Comparison of ENCODE assay signal across 16 cellular contexts in the genomic region with DNA sequence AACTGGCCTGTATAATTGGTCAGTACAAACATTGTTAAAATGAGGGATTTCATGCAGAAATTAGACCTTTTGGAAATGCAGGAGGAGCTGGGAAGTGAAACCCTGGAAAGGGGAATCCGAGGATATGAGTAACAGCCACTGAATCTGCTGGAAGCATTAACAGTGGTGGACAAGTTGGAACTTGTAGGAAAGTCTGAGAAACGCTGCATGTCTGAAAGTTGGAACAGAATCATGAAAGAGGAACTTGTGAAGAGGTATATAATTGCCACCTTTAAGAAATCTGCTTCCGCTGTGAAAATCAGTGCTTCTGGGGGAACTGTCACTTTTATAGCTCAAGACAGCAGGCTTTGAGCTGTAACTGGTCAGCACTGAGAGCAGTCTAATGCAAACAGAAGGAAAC.
DNase-seq lines count a peak whose midpoint lies in the region; ATAC-seq and TF ChIP-seq lines count a peak whose summit lies in the region.
"Had no signal": no experiment of that assay in that cellular context is flagged by ENCODE, and none has a peak within 500 bp of the region (broad histone marks: within the 10 kb centered on the region; RNA-seq: fewer than 3 reads in every experiment).

No MANE protein-coding gene starts in this region.

- H3K27me3 ChIP-seq in endodermal cell (ENCODE audit: control insufficient read depth, insufficient read depth, low read length, poor library complexity, severe bottlenecking) (no peaks in the 10 kb centered on the region), neuronal stem cell (ENCODE audit: control insufficient read depth in 3 of 3, insufficient read depth in 3 of 3, low read depth in 1 of 3, low read length in 3 of 3) (no peaks in the 10 kb centered on the region), osteoblast (ENCODE audit: insufficient read depth, low read length) (no peaks in the 10 kb centered on the region)
- H3K27me3 ChIP-seq: BLaER1 treated with 17β-estradiol and CSF1 and Interleukin-3, amounts not matched to agents 10 nM and 100 nM; SJCRH30 had no signal

- TF ChIP-seq CTCF in endodermal cell (conservative IDR thresholded peaks at IDR 0.05) (no peak), osteoblast (IDR thresholded peaks at IDR 0.05; ENCODE audit: extremely low read depth, low read depth, low read length) (no peak)

- no peak overlapping the region for H4K91ac ChIP-seq in neuronal stem cell (ENCODE audit: low read depth, low read length, poor library complexity)

- no peaks in the 10 kb centered on the region for H4K20me1 ChIP-seq in osteoblast (ENCODE audit: insufficient read depth, low read length)
- H4K20me1 ChIP-seq: BLaER1 treated with 17β-estradiol and CSF1 and Interleukin-3, amounts not matched to agents 10 nM and 100 nM had no signal

- H3K4me1 Mint-ChIP-seq in endodermal cell, result no peaks in the 10 kb centered on the region

- intact Hi-C loops in Right ventricle myocardium inferior (cut with DNase I), result no loop called here
- intact Hi-C loops in left ventricle myocardium superior (cut with micrococcal nuclease), result no loop called here

- H3K4me3 ChIP-seq in endodermal cell (ENCODE audit: low read length) (no peak overlapping the region), neuronal stem cell (ENCODE audit: low read length in 2 of 2) (no peak overlapping the region), osteoblast (ENCODE audit: insufficient read depth, low read length) (no peak overlapping the region)
- H3K4me3 ChIP-seq: BLaER1 treated with 17β-estradiol and CSF1 and Interleukin-3, amounts not matched to agents 10 nM and 100 nM; SJCRH30 had no signal

- no peak overlapping the region for H2BK120ac ChIP-seq in neuronal stem cell (ENCODE audit: low read depth, low read length)

- DNase-seq in NCI-H1105 treated with DMSO at 0.1 percent for 48 hours (lab: John Stamatoyannopoulos, UW), result peak; percentile 33
- no peak for DNase-seq in NCI-H1105 (lab: John Stamatoyannopoulos, UW)
- peak; percentile 90 for DNase-seq in NCI-H69 (lab: John Stamatoyannopoulos, UW)
- DNase-seq in endodermal cell, result no peak
- DNase-seq in neuronal stem cell (ENCODE audit: low spot score), result no peak
- no peak for DNase-seq in Right ventricle myocardium inferior (ENCODE audit: missing footprints)
- DNase-seq in left ventricle myocardium superior, result no peak
- DNase-seq in osteoblast (ENCODE audit: insufficient read length, low spot score, missing footprints), result no peak
- DNase-seq: 8988T, MM.1S, NCI-H1930, NCI-H226, NCI-H526 treated with DMSO at 0.1 percent for 48 hours, T-helper 1 cell had no signal

- no peak for ATAC-seq in Right ventricle myocardium inferior
- ATAC-seq in left ventricle myocardium superior, result no peak

- no peaks in the 10 kb centered on the region for H3K36me3 Mint-ChIP-seq in endodermal cell (ENCODE audit: low read depth)

- H3K4me1 ChIP-seq in endodermal cell (ENCODE audit: control insufficient read depth, insufficient read depth, low read length), result no peaks in the 10 kb centered on the region
- H3K4me1 ChIP-seq in neuronal stem cell (ENCODE audit: control insufficient read depth in 2 of 2, insufficient read depth in 1 of 2, low read depth in 1 of 2, low read length in 2 of 2), result no peaks in the 10 kb centered on the region
- no peaks in the 10 kb centered on the region for H3K4me1 ChIP-seq in osteoblast (ENCODE audit: insufficient read depth, low read length)
- H3K4me1 ChIP-seq: SJCRH30 had no signal

- no peak overlapping the region for H3K23ac ChIP-seq in neuronal stem cell (ENCODE audit: low read depth, low read length, poor library complexity)

- H3K4me3 Mint-ChIP-seq in endodermal cell, result no peak overlapping the region

- H3K9me3 ChIP-seq in endodermal cell (ENCODE audit: control insufficient read depth, low read length) (no peaks in the 10 kb centered on the region), neuronal stem cell (replicated peaks in 1 of 2; ENCODE audit: control insufficient read depth in 2 of 2, insufficient read depth in 1 of 2, low read depth in 1 of 2, low read length in 2 of 2) (no peaks in the 10 kb centered on the region), osteoblast (ENCODE audit: low read depth, low read length) (no peaks in the 10 kb centered on the region)
- H3K9me3 ChIP-seq: BLaER1 treated with 17β-estradiol and CSF1 and Interleukin-3, amounts not matched to agents 10 nM and 100 nM; SJCRH30 had no signal

- H3K18ac ChIP-seq in neuronal stem cell (ENCODE audit: low read length), result no peak overlapping the region

- no peak overlapping the region for H2BK5ac ChIP-seq in neuronal stem cell (ENCODE audit: low read length)

- WGBS in endodermal cell (ENCODE audit: insufficient coverage in 1 of 2, insufficient read length in 1 of 2), 2 experiments, result 85 to 92% methylated on average over 3 of the region's 3 CpGs
- no CpG with 5 or more reads among the region's 3 CpGs for WGBS in neuronal stem cell (ENCODE audit: extremely low coverage in 2 of 2, insufficient read length in 2 of 2, insufficient replicate concordance in 1 of 2), 2 donors

- H3K4me2 ChIP-seq in neuronal stem cell (ENCODE audit: insufficient read depth, low read length, poor library complexity, severe bottlenecking) (no peak overlapping the region), osteoblast (ENCODE audit: insufficient read depth, low read length) (no peak overlapping the region)
- H3K4me2 ChIP-seq: BLaER1 treated with 17β-estradiol and CSF1 and Interleukin-3, amounts not matched to agents 10 nM and 100 nM had no signal

- H3K9me3 Mint-ChIP-seq in endodermal cell, result no peaks in the 10 kb centered on the region

- H2AK5ac ChIP-seq in neuronal stem cell (ENCODE audit: low read depth, low read length), result no peak overlapping the region

- no peak overlapping the region for H3K4ac ChIP-seq in neuronal stem cell (ENCODE audit: low read length)

- H2AFZ ChIP-seq in neuronal stem cell (ENCODE audit: low read length) (peak overlapping the region; percentile 61), osteoblast (ENCODE audit: low read length) (no peak overlapping the region)

- peak overlapping the region; percentile 52 for H3K27ac Mint-ChIP-seq in endodermal cell

- H3K27ac ChIP-seq in endodermal cell (ENCODE audit: low read depth, low read length) (no peak overlapping the region), neuronal stem cell (replicated peaks; ENCODE audit: low read length) (no peak overlapping the region), osteoblast (ENCODE audit: low read depth, low read length) (no peak overlapping the region)
- H3K27ac ChIP-seq: BLaER1 treated with 17β-estradiol and CSF1 and Interleukin-3, amounts not matched to agents 10 nM and 100 nM; SJCRH30 had no signal

- H3K14ac ChIP-seq in neuronal stem cell (ENCODE audit: low read length), result no peak overlapping the region

- no peak overlapping the region for H4K8ac ChIP-seq in neuronal stem cell (ENCODE audit: low read depth, low read length)

- H3K79me2 ChIP-seq in osteoblast (ENCODE audit: insufficient read depth, low read length), result no peaks in the 10 kb centered on the region

- no peak overlapping the region for H2BK12ac ChIP-seq in neuronal stem cell (ENCODE audit: low read length)

- no peak overlapping the region for H3K9ac ChIP-seq in endodermal cell (ENCODE audit: extremely low read depth, low read length, poor library complexity, severe bottlenecking)
- no peak overlapping the region for H3K9ac ChIP-seq in neuronal stem cell (ENCODE audit: low read depth, low read length, poor library complexity)
- H3K9ac ChIP-seq: BLaER1 treated with 17β-estradiol and CSF1 and Interleukin-3, amounts not matched to agents 10 nM and 100 nM had no signal

- H3K36me3 ChIP-seq in endodermal cell (ENCODE audit: control insufficient read depth, insufficient read depth, low read length), result no peaks in the 10 kb centered on the region
- H3K36me3 ChIP-seq in neuronal stem cell (replicated peaks in 1 of 2; ENCODE audit: control insufficient read depth in 2 of 2, insufficient read depth in 2 of 2, low read length in 2 of 2), result no peaks in the 10 kb centered on the region
- H3K36me3 ChIP-seq in osteoblast (ENCODE audit: insufficient read depth, low read length), result no peaks in the 10 kb centered on the region
- H3K36me3 ChIP-seq: BLaER1 treated with 17β-estradiol and CSF1 and Interleukin-3, amounts not matched to agents 10 nM and 100 nM; SJCRH30 had no signal

- H3K79me1 ChIP-seq in neuronal stem cell (ENCODE audit: low read depth, low read length), result no peaks in the 10 kb centered on the region

- H3K27me3 Mint-ChIP-seq in endodermal cell (ENCODE audit: insufficient read depth), result no peaks in the 10 kb centered on the region

- H2BK15ac ChIP-seq in neuronal stem cell (ENCODE audit: low read length), result no peak overlapping the region

Comparison
In these comparisons a context has a peak if more than half of its experiments do, and no peak if none do; other contexts are left out.
1. DNase-seq: peak in NCI-H1105 treated with DMSO at 0.1 percent for 48 hours (single experiment) and NCI-H69 (single experiment); none in NCI-H1105 (single experiment), endodermal cell (single experiment), neuronal stem cell (single experiment), Right ventricle myocardium inferior (single experiment), left ventricle myocardium superior (single experiment) and osteoblast (single experiment).